9 cellular contexts compared by ENCODE assay signal in genomic region chr9:137304383-137305059, GRCh38. TPM values are rescaled to one million over a fixed set of nuclear protein-coding genes. Genes with fewer than 3 reads are reported as not detected.
DNase-seq lines count a peak whose midpoint lies in the region; ATAC-seq and TF ChIP-seq lines count a peak whose summit lies in the region.
"Had no signal": no experiment of that assay in that cellular context is flagged by ENCODE, and none has a peak within 500 bp of the region (broad histone marks: within the 10 kb centered on the region; RNA-seq: fewer than 3 reads in every experiment).

No MANE protein-coding gene starts in this region.

- H3K36me3 ChIP-seq in spleen = no peaks in the 10 kb centered on the region

- TF ChIP-seq POLR2A in spleen (IDR thresholded peaks at IDR 0.05) = no peak

- peaks cover 33 to 81% (median 73%) of the 10 kb centered on the region in 6 donors for H3K4me1 ChIP-seq in spleen

- TF ChIP-seq CTCF in fibroblast of pulmonary artery (IDR thresholded peaks at IDR 0.05; ENCODE audit: low read length, missing control alignments) (peak; percentile 25), spleen (IDR thresholded peaks at IDR 0.05 in 8 of 11, conservative IDR thresholded peaks at IDR 0.05 in 3 of 11) (no peak)

- peak overlapping the region in 4 of 8 donors; percentile 67 to 77 (median 68) for H3K27ac ChIP-seq in spleen
- H3K27ac ChIP-seq: HL-60 had no signal

- 33 to 58% (median 48%) methylated on average over 8 to 16 of the region's 16 CpGs for WGBS in spleen, 5 donors

- peaks cover 0 to 79% (median 11%) of the 10 kb centered on the region in 7 donors for H3K27me3 ChIP-seq in spleen (replicated peaks in 1 of 7)

- H3K9me3 ChIP-seq in spleen = no peaks in the 10 kb centered on the region

- intact Hi-C loops in spleen (cut with DNase I; ENCODE audit: low total_unique reads) = no loop called here

- no peak for ATAC-seq in GM19395 (IDR thresholded peaks at IDR 0.05; ENCODE audit: unreplicated experiment)

- peak; percentile 60 for DNase-seq in DMS53 (lab: John Stamatoyannopoulos, UW)
- no peak for DNase-seq in DMS53 treated with DMSO at 0.1 percent for 48 hours (lab: John Stamatoyannopoulos, UW; ENCODE audit: unreplicated experiment)
- peak; percentile 25 for DNase-seq in fibroblast of pulmonary artery (ENCODE audit: low read depth)
- DNase-seq in spleen = peak; percentile 74
- no peak for DNase-seq in OCI-M1 (lab: John Stamatoyannopoulos, UW)
- DNase-seq: NCI-H526 treated with DMSO at 0.1 percent for 48 hours had no signal

- H3K4me3 ChIP-seq in fibroblast of pulmonary artery (replicated peaks; ENCODE audit: low read depth, low read length) (no peak overlapping the region), spleen (no peak overlapping the region)

RNA-seq across cellular contexts. Expression of gene NRARP, which starts 2.5 kb away (rescaled TPM):
- 10 to 100 TPM in 3 of 7 donors, 1 to 10 TPM in 4; 5.6 to 24.4 (median 9.4) TPM for total RNA-seq in spleen
- 1 to 10 TPM in 1 of 3 donors, under 1 TPM in 2; 0.37 to 1.3 (median 0.94) TPM for polyA plus RNA-seq in spleen

RNA-seq across cellular contexts. Expression of gene TOR4A, which starts 27.0 kb away (rescaled TPM):
- 10 to 100 TPM; 23.1 to 39.9 (median 29.4) TPM for total RNA-seq in spleen
- 10 to 100 TPM in 1 of 3 donors, 1 to 10 TPM in 2; 3.2 to 10.8 (median 5.1) TPM for polyA plus RNA-seq in spleen

RNA-seq across cellular contexts. Expression of gene NELFB, which starts 49.4 kb away (rescaled TPM):
- total RNA-seq in spleen = 10 to 100 TPM; 27.7 to 46.8 (median 39.9) TPM
- 10 to 100 TPM; 26.6 to 49.7 (median 28.0) TPM for polyA plus RNA-seq in spleen

RNA-seq across cellular contexts. Expression of gene STPG3, which starts 53.4 kb away (rescaled TPM):
- total RNA-seq in spleen = not detected
- not detected for polyA plus RNA-seq in spleen
- total RNA-seq: A172 had no signal

Comparison
In these comparisons a context has a peak if more than half of its experiments do, and no peak if none do; other contexts are left out.
1. DNase-seq: peak in DMS53 (single experiment), fibroblast of pulmonary artery (single experiment) and spleen (single experiment); none in DMS53 treated with DMSO at 0.1 percent for 48 hours (single experiment) and OCI-M1 (single experiment).